Comparison of ENCODE assay signal across 1 cellular context in the genomic region with DNA sequence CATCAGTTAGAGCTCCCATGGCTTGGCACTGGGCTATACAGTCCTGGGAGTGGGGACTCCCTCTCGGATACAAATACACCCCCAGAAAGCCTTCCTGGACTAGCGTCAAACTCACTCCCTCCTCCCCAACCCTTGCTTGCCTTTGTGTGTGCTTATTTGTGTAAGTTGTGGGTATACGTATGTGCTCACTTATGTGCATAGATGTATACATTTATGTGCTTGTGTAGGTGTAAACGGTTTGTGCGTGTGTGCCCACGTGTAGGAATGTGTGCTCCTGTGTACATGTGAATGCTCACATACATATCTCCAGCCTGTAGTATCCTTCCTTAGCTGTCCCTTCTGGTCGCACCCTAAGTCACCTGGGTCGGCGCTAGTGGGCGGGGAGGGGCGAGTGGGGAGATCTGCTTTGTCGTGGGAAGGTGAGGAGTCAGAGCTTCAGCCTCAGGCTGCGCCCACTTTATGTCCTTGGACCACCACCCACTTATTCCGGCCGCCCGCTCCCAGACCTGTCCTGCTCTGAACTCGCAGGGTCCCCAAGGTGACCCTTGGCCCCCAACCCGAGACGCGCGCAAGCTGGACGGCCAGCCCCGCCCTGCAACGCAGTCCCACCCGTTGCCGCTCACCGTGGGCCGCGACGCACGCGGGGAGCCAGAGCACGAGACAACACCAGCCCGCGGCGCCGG.
TF ChIP-seq lines count a peak whose summit lies in the region.

No MANE protein-coding gene starts in this region.

TF ChIP-seq in H1, 55 proteins besides CTCF, POLR2A, EP300 and RAD21:
- TF ChIP-seq KDM4A (IDR thresholded peaks at IDR 0.05; ENCODE audit: low read depth, low read length, severe bottlenecking) = peak; percentile 28
- TF ChIP-seq, protein P1, sequence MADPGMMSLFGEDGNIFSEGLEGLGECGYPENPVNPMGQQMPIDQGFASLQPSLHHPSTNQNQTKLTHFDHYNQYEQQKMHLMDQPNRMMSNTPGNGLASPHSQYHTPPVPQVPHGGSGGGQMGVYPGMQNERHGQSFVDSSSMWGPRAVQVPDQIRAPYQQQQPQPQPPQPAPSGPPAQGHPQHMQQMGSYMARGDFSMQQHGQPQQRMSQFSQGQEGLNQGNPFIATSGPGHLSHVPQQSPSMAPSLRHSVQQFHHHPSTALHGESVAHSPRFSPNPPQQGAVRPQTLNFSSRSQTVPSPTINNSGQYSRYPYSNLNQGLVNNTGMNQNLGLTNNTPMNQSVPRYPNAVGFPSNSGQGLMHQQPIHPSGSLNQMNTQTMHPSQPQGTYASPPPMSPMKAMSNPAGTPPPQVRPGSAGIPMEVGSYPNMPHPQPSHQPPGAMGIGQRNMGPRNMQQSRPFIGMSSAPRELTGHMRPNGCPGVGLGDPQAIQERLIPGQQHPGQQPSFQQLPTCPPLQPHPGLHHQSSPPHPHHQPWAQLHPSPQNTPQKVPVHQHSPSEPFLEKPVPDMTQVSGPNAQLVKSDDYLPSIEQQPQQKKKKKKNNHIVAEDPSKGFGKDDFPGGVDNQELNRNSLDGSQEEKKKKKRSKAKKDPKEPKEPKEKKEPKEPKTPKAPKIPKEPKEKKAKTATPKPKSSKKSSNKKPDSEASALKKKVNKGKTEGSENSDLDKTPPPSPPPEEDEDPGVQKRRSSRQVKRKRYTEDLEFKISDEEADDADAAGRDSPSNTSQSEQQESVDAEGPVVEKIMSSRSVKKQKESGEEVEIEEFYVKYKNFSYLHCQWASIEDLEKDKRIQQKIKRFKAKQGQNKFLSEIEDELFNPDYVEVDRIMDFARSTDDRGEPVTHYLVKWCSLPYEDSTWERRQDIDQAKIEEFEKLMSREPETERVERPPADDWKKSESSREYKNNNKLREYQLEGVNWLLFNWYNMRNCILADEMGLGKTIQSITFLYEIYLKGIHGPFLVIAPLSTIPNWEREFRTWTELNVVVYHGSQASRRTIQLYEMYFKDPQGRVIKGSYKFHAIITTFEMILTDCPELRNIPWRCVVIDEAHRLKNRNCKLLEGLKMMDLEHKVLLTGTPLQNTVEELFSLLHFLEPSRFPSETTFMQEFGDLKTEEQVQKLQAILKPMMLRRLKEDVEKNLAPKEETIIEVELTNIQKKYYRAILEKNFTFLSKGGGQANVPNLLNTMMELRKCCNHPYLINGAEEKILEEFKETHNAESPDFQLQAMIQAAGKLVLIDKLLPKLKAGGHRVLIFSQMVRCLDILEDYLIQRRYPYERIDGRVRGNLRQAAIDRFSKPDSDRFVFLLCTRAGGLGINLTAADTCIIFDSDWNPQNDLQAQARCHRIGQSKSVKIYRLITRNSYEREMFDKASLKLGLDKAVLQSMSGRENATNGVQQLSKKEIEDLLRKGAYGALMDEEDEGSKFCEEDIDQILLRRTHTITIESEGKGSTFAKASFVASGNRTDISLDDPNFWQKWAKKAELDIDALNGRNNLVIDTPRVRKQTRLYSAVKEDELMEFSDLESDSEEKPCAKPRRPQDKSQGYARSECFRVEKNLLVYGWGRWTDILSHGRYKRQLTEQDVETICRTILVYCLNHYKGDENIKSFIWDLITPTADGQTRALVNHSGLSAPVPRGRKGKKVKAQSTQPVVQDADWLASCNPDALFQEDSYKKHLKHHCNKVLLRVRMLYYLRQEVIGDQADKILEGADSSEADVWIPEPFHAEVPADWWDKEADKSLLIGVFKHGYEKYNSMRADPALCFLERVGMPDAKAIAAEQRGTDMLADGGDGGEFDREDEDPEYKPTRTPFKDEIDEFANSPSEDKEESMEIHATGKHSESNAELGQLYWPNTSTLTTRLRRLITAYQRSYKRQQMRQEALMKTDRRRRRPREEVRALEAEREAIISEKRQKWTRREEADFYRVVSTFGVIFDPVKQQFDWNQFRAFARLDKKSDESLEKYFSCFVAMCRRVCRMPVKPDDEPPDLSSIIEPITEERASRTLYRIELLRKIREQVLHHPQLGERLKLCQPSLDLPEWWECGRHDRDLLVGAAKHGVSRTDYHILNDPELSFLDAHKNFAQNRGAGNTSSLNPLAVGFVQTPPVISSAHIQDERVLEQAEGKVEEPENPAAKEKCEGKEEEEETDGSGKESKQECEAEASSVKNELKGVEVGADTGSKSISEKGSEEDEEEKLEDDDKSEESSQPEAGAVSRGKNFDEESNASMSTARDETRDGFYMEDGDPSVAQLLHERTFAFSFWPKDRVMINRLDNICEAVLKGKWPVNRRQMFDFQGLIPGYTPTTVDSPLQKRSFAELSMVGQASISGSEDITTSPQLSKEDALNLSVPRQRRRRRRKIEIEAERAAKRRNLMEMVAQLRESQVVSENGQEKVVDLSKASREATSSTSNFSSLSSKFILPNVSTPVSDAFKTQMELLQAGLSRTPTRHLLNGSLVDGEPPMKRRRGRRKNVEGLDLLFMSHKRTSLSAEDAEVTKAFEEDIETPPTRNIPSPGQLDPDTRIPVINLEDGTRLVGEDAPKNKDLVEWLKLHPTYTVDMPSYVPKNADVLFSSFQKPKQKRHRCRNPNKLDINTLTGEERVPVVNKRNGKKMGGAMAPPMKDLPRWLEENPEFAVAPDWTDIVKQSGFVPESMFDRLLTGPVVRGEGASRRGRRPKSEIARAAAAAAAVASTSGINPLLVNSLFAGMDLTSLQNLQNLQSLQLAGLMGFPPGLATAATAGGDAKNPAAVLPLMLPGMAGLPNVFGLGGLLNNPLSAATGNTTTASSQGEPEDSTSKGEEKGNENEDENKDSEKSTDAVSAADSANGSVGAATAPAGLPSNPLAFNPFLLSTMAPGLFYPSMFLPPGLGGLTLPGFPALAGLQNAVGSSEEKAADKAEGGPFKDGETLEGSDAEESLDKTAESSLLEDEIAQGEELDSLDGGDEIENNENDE (IDR thresholded peaks at IDR 0.05; ENCODE audit: insufficient replicate concordance, low read length) = no peak
- no peak for TF ChIP-seq TEAD4 (IDR thresholded peaks at IDR 0.05; ENCODE audit: low read depth, low read length)
- no peak for TF ChIP-seq GTF2F1 (IDR thresholded peaks at IDR 0.05; ENCODE audit: borderline replicate concordance, low read depth, low read length)
- TF ChIP-seq SIRT6 (IDR thresholded peaks at IDR 0.05; ENCODE audit: low read length) = no peak
- no peak for TF ChIP-seq CTBP2 (IDR thresholded peaks at IDR 0.05; ENCODE audit: borderline replicate concordance, insufficient read depth, insufficient read length, low read length)
- TF ChIP-seq, protein P2, sequence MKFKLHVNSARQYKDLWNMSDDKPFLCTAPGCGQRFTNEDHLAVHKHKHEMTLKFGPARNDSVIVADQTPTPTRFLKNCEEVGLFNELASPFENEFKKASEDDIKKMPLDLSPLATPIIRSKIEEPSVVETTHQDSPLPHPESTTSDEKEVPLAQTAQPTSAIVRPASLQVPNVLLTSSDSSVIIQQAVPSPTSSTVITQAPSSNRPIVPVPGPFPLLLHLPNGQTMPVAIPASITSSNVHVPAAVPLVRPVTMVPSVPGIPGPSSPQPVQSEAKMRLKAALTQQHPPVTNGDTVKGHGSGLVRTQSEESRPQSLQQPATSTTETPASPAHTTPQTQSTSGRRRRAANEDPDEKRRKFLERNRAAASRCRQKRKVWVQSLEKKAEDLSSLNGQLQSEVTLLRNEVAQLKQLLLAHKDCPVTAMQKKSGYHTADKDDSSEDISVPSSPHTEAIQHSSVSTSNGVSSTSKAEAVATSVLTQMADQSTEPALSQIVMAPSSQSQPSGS (IDR thresholded peaks at IDR 0.05; ENCODE audit: low read length) = no peak
- TF ChIP-seq GABPA (IDR thresholded peaks at IDR 0.05; ENCODE audit: borderline replicate concordance, insufficient read depth, low read length) = no peak
- TF ChIP-seq PHF8 (conservative IDR thresholded peaks at IDR 0.05; ENCODE audit: low read depth, low read length) = peak; percentile 37; the same call in 1 of the 2 replicates
- no peak for TF ChIP-seq POLR2AphosphoS5 (IDR thresholded peaks at IDR 0.05; ENCODE audit: low read depth, low read length)
